8 cellular contexts compared by ENCODE assay signal in genomic region chr11:68459886-68460740, GRCh38. TPM values are rescaled to one million over a fixed set of nuclear protein-coding genes. Genes with fewer than 3 reads are reported as not detected.
A peak's percentile ranks its signal among the peaks of the same experiment; 100 is the strongest.
DNase-seq lines count a peak whose midpoint lies in the region; ATAC-seq lines count a peak whose summit lies in the region.

No MANE protein-coding gene starts in this region.

- H3K27ac ChIP-seq in effector memory CD4-positive, alpha-beta T cell (ENCODE audit: insufficient read depth, low read length, poor library complexity, severe bottlenecking), result peak overlapping the region; percentile 98

- no peaks in the 10 kb centered on the region for H3K36me3 ChIP-seq in effector memory CD4-positive, alpha-beta T cell (ENCODE audit: control insufficient read depth, insufficient read depth, low read length)

- H3K4me1 ChIP-seq in effector memory CD4-positive, alpha-beta T cell (ENCODE audit: control insufficient read depth, insufficient read depth, low read length, poor library complexity, severe bottlenecking), result peaks cover 10% of the 10 kb centered on the region

- DNase-seq in COLO668 (lab: John Stamatoyannopoulos, UW; ENCODE audit: unreplicated experiment), result peak; percentile 93
- DNase-seq in HT1080 (ENCODE audit: low read depth), result peak; percentile 92
- peak; percentile 95 for DNase-seq in NK-92 treated with Interleukin-12 subunit alpha and Interleukin-12 subunit beta, amount 100 ng/mL, for 24 hours (lab: John Stamatoyannopoulos, UW)
- DNase-seq in activated CD8-positive, alpha-beta memory T cell treated with anti-CD3 and anti-CD28 coated beads for 4 hours (ENCODE audit: low read depth in 2 of 2), result peak; percentile 86 to 91
- peak; percentile 92 to 94 (median 92) for DNase-seq in effector memory CD4-positive, alpha-beta T cell
- peak; percentile 99 for DNase-seq in medulla oblongata (ENCODE audit: extremely low spot score)
- peak; percentile 86 to 94 (median 89) for DNase-seq in stimulated activated CD4-positive, alpha-beta T cell treated with anti-CD3 and anti-CD28 coated beads, TNF-alpha, amount 100 ng/mL, for 4 hours (ENCODE audit: low read depth in 3 of 3)

- H3K27me3 ChIP-seq in effector memory CD4-positive, alpha-beta T cell (replicated peaks; ENCODE audit: control insufficient read depth, insufficient read depth, low read length, poor library complexity, severe bottlenecking), result no peaks in the 10 kb centered on the region

- peak; percentile 64 for ATAC-seq in GM21367 (IDR thresholded peaks at IDR 0.05; ENCODE audit: unreplicated experiment)

- H3K9me3 ChIP-seq in effector memory CD4-positive, alpha-beta T cell (ENCODE audit: control insufficient read depth, low read length), result no peaks in the 10 kb centered on the region

- peak overlapping the region; percentile 95 for H3K4me3 ChIP-seq in effector memory CD4-positive, alpha-beta T cell (ENCODE audit: insufficient read depth, low read depth, low read length, poor library complexity, severe bottlenecking)

RNA-seq across cellular contexts. Expression of gene PPP6R3, which starts 0.4 kb away (rescaled TPM):
- total RNA-seq in HT1080 (2014; rRNA removed; shearing (Covaris generic)), result 93.6 and 111 TPM in 2 replicates
- 41.5 and 50.2 TPM in 2 replicates for polyA plus RNA-seq in HT1080 (2015; cell fraction: cytosol; rRNA removed)
- 96.7 and 114 TPM in 2 replicates for polyA plus RNA-seq in HT1080 (2015; cell fraction: nucleus; rRNA removed)

Comparison
In these comparisons a context has a peak if more than half of its experiments do, and no peak if none do; other contexts are left out.
1. Peak in every context shown above with its lines: DNase-seq, ATAC-seq, H3K4me3 ChIP-seq and H3K27ac ChIP-seq.